In genomic region chr6:121450242-121450641, GRCh38 we compare ENCODE assay signal across 28 cellular contexts.
"Had no signal": no experiment of that assay in that cellular context is flagged by ENCODE, and none has a peak within 500 bp of the region (broad histone marks: within the 10 kb centered on the region; RNA-seq: fewer than 3 reads in every experiment).

No MANE protein-coding gene starts in this region.

- H3K9me3 Mint-ChIP-seq: mesothelial cell of epicardium had no signal

- H3K36me3 ChIP-seq: gastrocnemius medialis had no signal

- H3K27ac ChIP-seq: coronary artery, dorsolateral prefrontal cortex, epithelial cell of prostate, esophagus squamous epithelium, gastrocnemius medialis, heart right ventricle, left lung, lower lobe of right lung had no signal

- FAIRE-seq: colon, endometrium, islet of Langerhans, keratinocyte had no signal

- H3K4me3 ChIP-seq: coronary artery, dorsolateral prefrontal cortex, esophagus squamous epithelium, gastrocnemius medialis, heart right ventricle, left lung, lower lobe of right lung, mucosa of descending colon had no signal

- H3K4me1 ChIP-seq: gastrocnemius medialis, left lung, lower lobe of right lung had no signal

- H3K27me3 ChIP-seq: esophagus squamous epithelium, gastrocnemius medialis, heart right ventricle, left lung had no signal

- H3K4me1 Mint-ChIP-seq: mesothelial cell of epicardium, naive B cell had no signal

- ATAC-seq: esophagus mucosa, gastrocnemius medialis, left cardiac atrium, left lung, lower lobe of right lung, mucosa of descending colon had no signal

- H3K4me3 Mint-ChIP-seq: mesothelial cell of epicardium, naive B cell had no signal

- H3K36me3 Mint-ChIP-seq: naive B cell had no signal

- DNase-seq: dermis blood vessel endothelial cell; dorsolateral prefrontal cortex; effector CD4-positive, alpha-beta T cell; effector memory CD4-positive, alpha-beta T cell; erythroblast; esophagus squamous epithelium; foreskin fibroblast; foreskin melanocyte; gastrocnemius medialis; glutamatergic neuron; head of caudate nucleus; heart right ventricle; hippocampal formation; left cardiac atrium; left ventricle myocardium superior; lower lobe of right lung; mesenchymal stem cell; mucosa of descending colon; naive B cell had no signal

- H3K9me3 ChIP-seq: esophagus squamous epithelium, gastrocnemius medialis, heart right ventricle, left lung, lower lobe of right lung, mucosa of descending colon had no signal

- H3K27ac Mint-ChIP-seq: mesothelial cell of epicardium, naive B cell had no signal
